ENCODE assay signal across 8 cellular contexts in genomic region chr5:1004598-1005361, GRCh38.
DNase-seq lines count a peak whose midpoint lies in the region; ATAC-seq and TF ChIP-seq lines count a peak whose summit lies in the region.

No MANE protein-coding gene starts in this region.

- CTCF ChIA-PET in RWPE1 (lab: Yijun Ruan, JAX): interaction anchor here (0.6 to 1.6 kb wide), 5 partner anchors 10 to 640 kb away, joined by 3 to 7 read pairs (median 4); no protein-coding TSS in a partner anchor

- TF ChIP-seq CTCF in RWPE1 (conservative IDR thresholded peaks at IDR 0.05; ENCODE audit: low read depth): peak; percentile 86
- TF ChIP-seq CTCF in retinal pigment epithelial cell (conservative IDR thresholded peaks at IDR 0.05; ENCODE audit: low read depth, low read length): peak; percentile 49

- DNase-seq in NCI-H82 (lab: John Stamatoyannopoulos, UW): peak; percentile 18
- DNase-seq in NCI-H82 treated with DMSO at 0.1 percent for 48 hours (lab: John Stamatoyannopoulos, UW; ENCODE audit: unreplicated experiment): no peak
- DNase-seq in RWPE1 (ENCODE audit: low spot score): no peak
- DNase-seq in amniotic epithelial cell (ENCODE audit: low read depth): peak; percentile 27
- peak; percentile 57 for DNase-seq in hepatic stellate cell (ENCODE audit: low spot score)
- no peak for DNase-seq in retinal pigment epithelial cell (ENCODE audit: low read depth)
- no peak for DNase-seq in NCI-H1694 (lab: John Stamatoyannopoulos, UW)

- POLR2A ChIA-PET in RWPE1 (lab: Yijun Ruan, JAX; ENCODE audit: low non-redundant PET): no interaction called here

- ATAC-seq in GM21528 (IDR thresholded peaks at IDR 0.05; ENCODE audit: low FRiP score, unreplicated experiment): no peak

- peak overlapping the region; percentile 93 for H3K27ac ChIP-seq in RWPE1

- peak overlapping the region; percentile 8 for H3K4me3 ChIP-seq in retinal pigment epithelial cell (ENCODE audit: low read length)

Comparison
In these comparisons a context has a peak if more than half of its experiments do, and no peak if none do; other contexts are left out.
1. DNase-seq: peak in NCI-H82 (single experiment), amniotic epithelial cell (single experiment) and hepatic stellate cell (single experiment); none in NCI-H82 treated with DMSO at 0.1 percent for 48 hours (single experiment), RWPE1 (single experiment), retinal pigment epithelial cell (single experiment) and NCI-H1694 (single experiment).